Comparison of ENCODE assay signal across 22 cellular contexts in the genomic region with DNA sequence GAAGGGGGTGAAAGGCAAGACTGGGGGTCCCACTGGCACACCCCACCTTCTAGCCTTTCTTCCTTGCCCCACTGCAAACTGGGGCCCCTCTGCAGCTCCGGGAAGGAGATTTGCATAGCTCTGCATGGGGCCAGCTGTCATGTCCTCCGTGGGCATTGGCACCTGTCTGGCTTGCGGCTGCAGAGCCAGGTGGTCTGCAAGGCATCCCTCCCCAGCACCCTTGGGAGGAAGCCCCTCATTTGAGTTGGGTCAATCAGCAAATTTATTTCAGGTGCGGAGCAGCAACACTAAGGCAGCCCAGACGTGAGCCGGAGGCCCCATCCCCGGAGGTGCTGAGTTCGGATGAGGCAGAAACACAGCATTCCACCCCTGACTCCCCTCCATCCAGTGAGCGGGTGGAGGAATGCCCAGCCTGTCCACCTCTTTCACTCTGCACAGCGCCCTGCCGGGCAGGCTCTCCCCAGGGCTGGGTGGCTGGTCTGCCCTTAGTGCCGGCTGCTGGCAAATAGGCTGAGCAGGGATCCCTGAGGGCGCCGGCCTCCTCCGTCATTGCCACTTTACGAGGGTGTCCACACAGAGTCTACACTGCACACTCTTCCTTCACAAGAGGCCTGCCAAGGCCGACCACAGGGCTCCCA.
DNase-seq lines count a peak whose midpoint lies in the region; ATAC-seq and TF ChIP-seq lines count a peak whose summit lies in the region.
"Had no signal": no experiment of that assay in that cellular context is flagged by ENCODE, and none has a peak within 500 bp of the region (broad histone marks: within the 10 kb centered on the region; RNA-seq: fewer than 3 reads in every experiment).

No MANE protein-coding gene starts in this region.

- H3K36me3 Mint-ChIP-seq in stimulated activated effector memory CD8-positive, alpha-beta T cell treated with anti-CD3 and anti-CD28 coated beads, Interleukin-12 subunit alpha, Interleukin-12 subunit beta, amount 100 ng/mL, for 72 hours, result no peaks in the 10 kb centered on the region

- ATAC-seq in stimulated activated effector memory CD8-positive, alpha-beta T cell treated with anti-CD3 and anti-CD28 coated beads, Interleukin-12 subunit alpha, Interleukin-12 subunit beta, amount 100 ng/mL, for 72 hours, result peak; percentile 29
- ATAC-seq in HG02970 (IDR thresholded peaks at IDR 0.05; ENCODE audit: low FRiP score, unreplicated experiment) (no peak), GM19452 (IDR thresholded peaks at IDR 0.05; ENCODE audit: unreplicated experiment) (no peak), GM19023 (IDR thresholded peaks at IDR 0.05; ENCODE audit: unreplicated experiment) (no peak)
- ATAC-seq: HepG2, K562 had no signal

- no peaks in the 10 kb centered on the region for H3K4me1 ChIP-seq in left ventricle myocardium inferior
- H3K4me1 ChIP-seq: HAP-1, SJSA1 had no signal

- H3K27ac ChIP-seq in left ventricle myocardium inferior (replicated peaks), result no peak overlapping the region
- H3K27ac ChIP-seq: HL-60, SJSA1 had no signal

- H3K9me3 ChIP-seq in left ventricle myocardium inferior (replicated peaks), result no peaks in the 10 kb centered on the region
- H3K9me3 ChIP-seq: HAP-1 had no signal

- no peak overlapping the region for H3K4me3 ChIP-seq in left ventricle myocardium inferior
- H3K4me3 ChIP-seq: HAP-1, K562, SJSA1 had no signal

- intact Hi-C loops in cardiac septum (cut with DNase I), result no loop called here
- intact Hi-C loops in left ventricle myocardium inferior (cut with micrococcal nuclease), result no loop called here

- H3K4me1 Mint-ChIP-seq in stimulated activated effector memory CD8-positive, alpha-beta T cell treated with anti-CD3 and anti-CD28 coated beads, Interleukin-12 subunit alpha, Interleukin-12 subunit beta, amount 100 ng/mL, for 72 hours, result no peaks in the 10 kb centered on the region

- peaks cover 82% of the 10 kb centered on the region for H3K27me3 ChIP-seq in left ventricle myocardium inferior (ENCODE audit: low read depth)
- H3K27me3 ChIP-seq: SJSA1 had no signal

- no peak for TF ChIP-seq CTCF in left ventricle myocardium inferior (IDR thresholded peaks at IDR 0.05; ENCODE audit: borderline replicate concordance)

- peak; percentile 53 for DNase-seq in cardiac septum (ENCODE audit: low spot score)
- no peak for DNase-seq in left ventricle myocardium inferior
- peak; percentile 87 for DNase-seq in mesenteric fat pad (ENCODE audit: low spot score)
- DNase-seq in stimulated activated effector memory CD8-positive, alpha-beta T cell treated with anti-CD3 and anti-CD28 coated beads, Interleukin-12 subunit alpha, Interleukin-12 subunit beta, amount 100 ng/mL, for 72 hours (ENCODE audit: low spot score in 2 of 2), result no peak
- DNase-seq in NCI-H2029 treated with DMSO at 0.1 percent for 48 hours (lab: John Stamatoyannopoulos, UW), result no peak
- DNase-seq: AML-193, EL, GF-D8, NCI-H1092, NCI-H1436 treated with DMSO at 0.1 percent for 48 hours, NCI-H2029, NCI-H345, NCI-H526, OCI-M1 had no signal

- no peaks in the 10 kb centered on the region for H3K9me3 Mint-ChIP-seq in stimulated activated effector memory CD8-positive, alpha-beta T cell treated with anti-CD3 and anti-CD28 coated beads, Interleukin-12 subunit alpha, Interleukin-12 subunit beta, amount 100 ng/mL, for 72 hours

- no peak overlapping the region for H3K4me3 Mint-ChIP-seq in stimulated activated effector memory CD8-positive, alpha-beta T cell treated with anti-CD3 and anti-CD28 coated beads, Interleukin-12 subunit alpha, Interleukin-12 subunit beta, amount 100 ng/mL, for 72 hours

- no peak overlapping the region for H3K27ac Mint-ChIP-seq in stimulated activated effector memory CD8-positive, alpha-beta T cell treated with anti-CD3 and anti-CD28 coated beads, Interleukin-12 subunit alpha, Interleukin-12 subunit beta, amount 100 ng/mL, for 72 hours

- H3K36me3 ChIP-seq in left ventricle myocardium inferior, result no peaks in the 10 kb centered on the region
- H3K36me3 ChIP-seq: HAP-1, SJSA1 had no signal

Comparison
In these comparisons a context has a peak if more than half of its experiments do, and no peak if none do; other contexts are left out.
1. DNase-seq: peak in cardiac septum (single experiment) and mesenteric fat pad (single experiment); none in left ventricle myocardium inferior (single experiment), stimulated activated effector memory CD8-positive, alpha-beta T cell treated with anti-CD3 and anti-CD28 coated beads, Interleukin-12 subunit alpha, Interleukin-12 subunit beta, amount 100 ng/mL, for 72 hours (0 of 2) and NCI-H2029 treated with DMSO at 0.1 percent for 48 hours (single experiment).